In the genomic region with DNA sequence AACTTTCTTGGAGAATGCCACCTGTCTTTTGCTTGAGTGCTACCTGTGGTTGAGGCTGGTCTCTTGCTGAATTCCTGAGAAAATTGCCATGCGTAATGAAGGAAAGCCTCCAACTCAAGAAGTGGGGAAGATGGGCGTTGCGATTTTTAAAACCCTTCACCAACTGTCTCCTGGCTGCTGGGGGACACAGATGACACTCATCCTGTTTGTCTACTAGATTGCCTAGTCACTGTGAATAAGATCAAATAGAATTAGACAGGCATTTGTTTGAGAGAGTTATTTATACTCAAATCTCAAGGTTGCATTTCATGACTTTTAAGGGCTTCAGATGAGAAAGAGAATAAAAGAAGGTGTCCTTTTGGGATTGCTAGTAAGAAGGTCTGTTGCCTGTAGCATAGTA, we compare ENCODE assay signal across 1 cellular context.
TF ChIP-seq lines count a peak whose summit lies in the region.

No MANE protein-coding gene starts in this region.

TF ChIP-seq in GM23338, 12 proteins besides CTCF, POLR2A, EP300 and RAD21 (continued from another document):
- TF ChIP-seq, protein P1, sequence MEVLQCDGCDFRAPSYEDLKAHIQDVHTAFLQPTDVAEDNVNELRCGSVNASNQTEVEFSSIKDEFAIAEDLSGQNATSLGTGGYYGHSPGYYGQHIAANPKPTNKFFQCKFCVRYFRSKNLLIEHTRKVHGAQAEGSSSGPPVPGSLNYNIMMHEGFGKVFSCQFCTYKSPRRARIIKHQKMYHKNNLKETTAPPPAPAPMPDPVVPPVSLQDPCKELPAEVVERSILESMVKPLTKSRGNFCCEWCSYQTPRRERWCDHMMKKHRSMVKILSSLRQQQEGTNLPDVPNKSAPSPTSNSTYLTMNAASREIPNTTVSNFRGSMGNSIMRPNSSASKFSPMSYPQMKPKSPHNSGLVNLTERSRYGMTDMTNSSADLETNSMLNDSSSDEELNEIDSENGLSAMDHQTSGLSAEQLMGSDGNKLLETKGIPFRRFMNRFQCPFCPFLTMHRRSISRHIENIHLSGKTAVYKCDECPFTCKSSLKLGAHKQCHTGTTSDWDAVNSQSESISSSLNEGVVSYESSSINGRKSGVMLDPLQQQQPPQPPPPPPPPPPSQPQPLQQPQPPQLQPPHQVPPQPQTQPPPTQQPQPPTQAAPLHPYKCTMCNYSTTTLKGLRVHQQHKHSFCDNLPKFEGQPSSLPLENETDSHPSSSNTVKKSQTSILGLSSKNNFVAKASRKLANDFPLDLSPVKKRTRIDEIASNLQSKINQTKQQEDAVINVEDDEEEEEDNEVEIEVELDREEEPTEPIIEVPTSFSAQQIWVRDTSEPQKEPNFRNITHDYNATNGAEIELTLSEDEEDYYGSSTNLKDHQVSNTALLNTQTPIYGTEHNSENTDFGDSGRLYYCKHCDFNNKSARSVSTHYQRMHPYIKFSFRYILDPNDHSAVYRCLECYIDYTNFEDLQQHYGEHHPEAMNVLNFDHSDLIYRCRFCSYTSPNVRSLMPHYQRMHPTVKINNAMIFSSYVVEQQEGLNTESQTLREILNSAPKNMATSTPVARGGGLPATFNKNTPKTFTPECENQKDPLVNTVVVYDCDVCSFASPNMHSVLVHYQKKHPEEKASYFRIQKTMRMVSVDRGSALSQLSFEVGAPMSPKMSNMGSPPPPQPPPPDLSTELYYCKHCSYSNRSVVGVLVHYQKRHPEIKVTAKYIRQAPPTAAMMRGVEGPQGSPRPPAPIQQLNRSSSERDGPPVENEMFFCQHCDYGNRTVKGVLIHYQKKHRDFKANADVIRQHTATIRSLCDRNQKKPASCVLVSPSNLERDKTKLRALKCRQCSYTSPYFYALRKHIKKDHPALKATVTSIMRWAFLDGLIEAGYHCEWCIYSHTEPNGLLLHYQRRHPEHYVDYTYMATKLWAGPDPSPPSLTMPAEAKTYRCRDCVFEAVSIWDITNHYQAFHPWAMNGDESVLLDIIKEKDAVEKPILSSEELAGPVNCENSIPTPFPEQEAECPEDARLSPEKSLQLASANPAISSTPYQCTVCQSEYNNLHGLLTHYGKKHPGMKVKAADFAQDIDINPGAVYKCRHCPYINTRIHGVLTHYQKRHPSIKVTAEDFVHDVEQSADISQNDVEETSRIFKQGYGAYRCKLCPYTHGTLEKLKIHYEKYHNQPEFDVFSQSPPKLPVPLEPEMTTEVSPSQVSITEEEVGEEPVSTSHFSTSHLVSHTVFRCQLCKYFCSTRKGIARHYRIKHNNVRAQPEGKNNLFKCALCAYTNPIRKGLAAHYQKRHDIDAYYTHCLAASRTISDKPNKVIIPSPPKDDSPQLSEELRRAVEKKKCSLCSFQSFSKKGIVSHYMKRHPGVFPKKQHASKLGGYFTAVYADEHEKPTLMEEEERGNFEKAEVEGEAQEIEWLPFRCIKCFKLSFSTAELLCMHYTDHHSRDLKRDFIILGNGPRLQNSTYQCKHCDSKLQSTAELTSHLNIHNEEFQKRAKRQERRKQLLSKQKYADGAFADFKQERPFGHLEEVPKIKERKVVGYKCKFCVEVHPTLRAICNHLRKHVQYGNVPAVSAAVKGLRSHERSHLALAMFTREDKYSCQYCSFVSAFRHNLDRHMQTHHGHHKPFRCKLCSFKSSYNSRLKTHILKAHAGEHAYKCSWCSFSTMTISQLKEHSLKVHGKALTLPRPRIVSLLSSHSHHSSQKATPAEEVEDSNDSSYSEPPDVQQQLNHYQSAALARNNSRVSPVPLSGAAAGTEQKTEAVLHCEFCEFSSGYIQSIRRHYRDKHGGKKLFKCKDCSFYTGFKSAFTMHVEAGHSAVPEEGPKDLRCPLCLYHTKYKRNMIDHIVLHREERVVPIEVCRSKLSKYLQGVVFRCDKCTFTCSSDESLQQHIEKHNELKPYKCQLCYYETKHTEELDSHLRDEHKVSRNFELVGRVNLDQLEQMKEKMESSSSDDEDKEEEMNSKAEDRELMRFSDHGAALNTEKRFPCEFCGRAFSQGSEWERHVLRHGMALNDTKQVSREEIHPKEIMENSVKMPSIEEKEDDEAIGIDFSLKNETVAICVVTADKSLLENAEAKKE (CRISPR knock-in tag; IDR thresholded peaks at IDR 0.05): no peak
- TF ChIP-seq JUNB (IDR thresholded peaks at IDR 0.05; ENCODE audit: unreplicated experiment): no peak
- TF ChIP-seq EZH2 (IDR thresholded peaks at IDR 0.05; ENCODE audit: low read depth, unreplicated experiment): no peak
- no peak for TF ChIP-seq POLR2AphosphoS5 (IDR thresholded peaks at IDR 0.05; ENCODE audit: low read depth)
- no peak for TF ChIP-seq EZH2phosphoT487 (IDR thresholded peaks at IDR 0.05; ENCODE audit: unreplicated experiment)
- no peak for TF ChIP-seq ZNF114 (CRISPR knock-in tag; IDR thresholded peaks at IDR 0.05)
